ENCODE assay signal across 18 cellular contexts in the genomic region with DNA sequence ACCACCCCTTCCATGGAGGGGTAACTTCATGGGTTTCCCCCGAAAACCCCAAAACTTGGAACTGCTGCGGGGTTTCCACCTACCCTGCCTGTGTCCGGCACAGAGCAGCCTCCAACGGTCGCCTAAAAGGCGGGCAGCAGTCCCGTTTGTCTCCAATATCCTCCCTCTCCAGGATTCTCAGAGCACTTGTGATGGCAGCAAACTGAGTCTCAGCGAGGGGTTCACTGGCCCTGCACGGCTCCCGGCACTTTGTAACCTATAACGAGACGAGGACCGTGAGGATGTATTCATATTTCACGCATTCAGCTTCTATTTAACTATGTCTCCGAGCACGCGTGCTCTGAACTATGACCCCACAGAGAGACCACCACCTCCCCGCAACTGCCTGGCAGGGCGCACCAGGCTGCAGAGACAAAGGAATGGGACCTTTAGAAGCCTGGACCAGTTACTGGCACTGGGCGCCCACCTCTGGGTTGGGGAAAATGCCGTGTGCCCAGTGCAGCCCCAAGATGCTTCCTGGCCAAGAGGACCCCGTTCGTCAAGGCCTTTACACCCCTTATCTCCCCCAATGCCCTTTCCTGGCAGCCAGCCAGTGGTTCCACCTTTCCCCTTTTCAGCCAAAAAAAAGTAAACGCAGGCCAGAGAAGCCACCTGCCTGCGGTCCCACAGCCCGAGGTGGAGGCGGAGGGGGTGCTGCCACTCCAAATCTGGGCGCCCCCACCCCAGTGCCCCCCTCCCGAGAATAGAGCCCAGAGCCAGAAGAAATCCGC.
DNase-seq lines count a peak whose midpoint lies in the region; ATAC-seq and TF ChIP-seq lines count a peak whose summit lies in the region.
"Had no signal": no experiment of that assay in that cellular context is flagged by ENCODE, and none has a peak within 500 bp of the region (broad histone marks: within the 10 kb centered on the region; RNA-seq: fewer than 3 reads in every experiment).

No MANE protein-coding gene starts in this region.

- no peak overlapping the region for H3K4me3 Mint-ChIP-seq in activated CD4-positive, alpha-beta memory T cell treated with anti-CD3 and anti-CD28 coated beads, Interleukin-2, amount 10 ng/mL, durations not matched to agents 7 days and 5 days
- H3K4me3 Mint-ChIP-seq in activated CD4-positive, alpha-beta memory T cell treated with anti-CD3 and anti-CD28 coated beads for 36 hours = no peak overlapping the region
- H3K4me3 Mint-ChIP-seq in chondrocyte (ENCODE audit: unreplicated experiment) = peak overlapping the region; percentile 6
- H3K4me3 Mint-ChIP-seq in stimulated activated naive B cell treated with anti-CD40 and anti-IgM and Interleukin-4, amounts not matched to agents 10 μg/mL and 1 μg/mL and 100 μg/mL, for 72 hours = no peak overlapping the region
- H3K4me3 Mint-ChIP-seq: activated CD4-positive, alpha-beta T cell treated with anti-CD3 and anti-CD28 coated beads for 36 hours; activated T-helper 1 cell treated with anti-CD3 and anti-CD28 coated beads, Interleukin-12 subunit alpha, Interleukin-12 subunit beta, Interleukin-2, Interleukin-4 antibody, amounts not matched to agents 30 ng/mL and 10 ng/mL and 1 ng/mL, durations not matched to agents 14 hours and 24 hours and 36 hours; CD8-positive, alpha-beta memory T cell; stimulated activated naive CD8-positive, alpha-beta T cell treated with anti-CD3 and anti-CD28 coated beads, Interleukin-15, Interleukin-2, amounts not matched to agents 100 ng/mL and 50 ng/mL, for 24 hours; T-helper 1 cell treated with Interleukin-12 subunit alpha and Interleukin-12 subunit beta and Interleukin-4 antibody, amounts not matched to agents 30 μg/mL and 1 μg/mL, for 36 hours had no signal

- ATAC-seq in stimulated activated naive B cell treated with anti-CD40 and anti-IgM and Interleukin-4, amounts not matched to agents 10 μg/mL and 1 μg/mL and 100 μg/mL, for 72 hours (replicated peaks) = no peak
- ATAC-seq: activated CD4-positive, alpha-beta T cell treated with anti-CD3 and anti-CD28 coated beads for 36 hours; Panc1 had no signal

- no peaks in the 10 kb centered on the region for H3K4me1 Mint-ChIP-seq in activated CD4-positive, alpha-beta memory T cell treated with anti-CD3 and anti-CD28 coated beads, Interleukin-2, amount 10 ng/mL, durations not matched to agents 7 days and 5 days
- H3K4me1 Mint-ChIP-seq in activated CD4-positive, alpha-beta memory T cell treated with anti-CD3 and anti-CD28 coated beads for 36 hours (ENCODE audit: low read depth) = no peaks in the 10 kb centered on the region
- peaks cover 51% of the 10 kb centered on the region for H3K4me1 Mint-ChIP-seq in chondrocyte (ENCODE audit: low read depth)
- H3K4me1 Mint-ChIP-seq in stimulated activated naive B cell treated with anti-CD40 and anti-IgM and Interleukin-4, amounts not matched to agents 10 μg/mL and 1 μg/mL and 100 μg/mL, for 72 hours = peaks cover 36 to 49% of the 10 kb centered on the region in 2 donors
- H3K4me1 Mint-ChIP-seq: activated CD4-positive, alpha-beta T cell treated with anti-CD3 and anti-CD28 coated beads for 36 hours had no signal

- POLR2A ChIA-PET in activated CD4-positive, alpha-beta memory T cell treated with anti-CD3 and anti-CD28 coated beads, Interleukin-2, amount 10 ng/mL, durations not matched to agents 7 days and 5 days (lab: Charles Lee) = no interaction called here
- POLR2A ChIA-PET in activated CD4-positive, alpha-beta memory T cell treated with anti-CD3 and anti-CD28 coated beads for 36 hours (lab: Charles Lee) = no interaction called here

- CTCF ChIA-PET in activated CD4-positive, alpha-beta memory T cell treated with anti-CD3 and anti-CD28 coated beads, Interleukin-2, amount 10 ng/mL, durations not matched to agents 7 days and 5 days (lab: Charles Lee) = no interaction called here
- CTCF ChIA-PET in activated CD4-positive, alpha-beta memory T cell treated with anti-CD3 and anti-CD28 coated beads for 36 hours (lab: Charles Lee) = no interaction called here

- TF ChIP-seq CTCF in chondrocyte (IDR thresholded peaks at IDR 0.05) = no peak

- H3K9me3 Mint-ChIP-seq in activated CD4-positive, alpha-beta memory T cell treated with anti-CD3 and anti-CD28 coated beads, Interleukin-2, amount 10 ng/mL, durations not matched to agents 7 days and 5 days = no peaks in the 10 kb centered on the region
- H3K9me3 Mint-ChIP-seq in activated CD4-positive, alpha-beta memory T cell treated with anti-CD3 and anti-CD28 coated beads for 36 hours = no peaks in the 10 kb centered on the region
- peaks cover 17% of the 10 kb centered on the region for H3K9me3 Mint-ChIP-seq in chondrocyte (ENCODE audit: low read depth)
- peaks cover 0 to 5% of the 10 kb centered on the region in 2 donors for H3K9me3 Mint-ChIP-seq in stimulated activated naive B cell treated with anti-CD40 and anti-IgM and Interleukin-4, amounts not matched to agents 10 μg/mL and 1 μg/mL and 100 μg/mL, for 72 hours
- H3K9me3 Mint-ChIP-seq: activated T-helper 1 cell treated with anti-CD3 and anti-CD28 coated beads, Interleukin-12 subunit alpha, Interleukin-12 subunit beta, Interleukin-2, Interleukin-4 antibody, amounts not matched to agents 30 ng/mL and 10 ng/mL and 1 ng/mL, durations not matched to agents 14 hours and 24 hours and 36 hours; stimulated activated naive CD8-positive, alpha-beta T cell treated with anti-CD3 and anti-CD28 coated beads, Interleukin-15, Interleukin-2, amounts not matched to agents 100 ng/mL and 50 ng/mL, for 24 hours; T-helper 1 cell treated with Interleukin-12 subunit alpha and Interleukin-12 subunit beta and Interleukin-4 antibody, amounts not matched to agents 30 μg/mL and 1 μg/mL, for 36 hours had no signal

- intact Hi-C loops in activated CD4-positive, alpha-beta memory T cell treated with anti-CD3 and anti-CD28 coated beads for 36 hours (cut with micrococcal nuclease) = no loop called here

- H3K27ac Mint-ChIP-seq in activated CD4-positive, alpha-beta memory T cell treated with anti-CD3 and anti-CD28 coated beads, Interleukin-2, amount 10 ng/mL, durations not matched to agents 7 days and 5 days = no peak overlapping the region
- H3K27ac Mint-ChIP-seq in activated CD4-positive, alpha-beta memory T cell treated with anti-CD3 and anti-CD28 coated beads for 36 hours = no peak overlapping the region
- no peak overlapping the region for H3K27ac Mint-ChIP-seq in chondrocyte (ENCODE audit: unreplicated experiment)
- H3K27ac Mint-ChIP-seq in stimulated activated naive B cell treated with anti-CD40 and anti-IgM and Interleukin-4, amounts not matched to agents 10 μg/mL and 1 μg/mL and 100 μg/mL, for 72 hours = no peak overlapping the region
- H3K27ac Mint-ChIP-seq: activated CD4-positive, alpha-beta T cell treated with anti-CD3 and anti-CD28 coated beads for 36 hours; activated T-helper 1 cell treated with anti-CD3 and anti-CD28 coated beads, Interleukin-12 subunit alpha, Interleukin-12 subunit beta, Interleukin-2, Interleukin-4 antibody, amounts not matched to agents 30 ng/mL and 10 ng/mL and 1 ng/mL, durations not matched to agents 14 hours and 24 hours and 36 hours; CD8-positive, alpha-beta memory T cell; stimulated activated naive CD8-positive, alpha-beta T cell treated with anti-CD3 and anti-CD28 coated beads, Interleukin-15, Interleukin-2, amounts not matched to agents 100 ng/mL and 50 ng/mL, for 24 hours; T-helper 1 cell treated with Interleukin-12 subunit alpha and Interleukin-12 subunit beta and Interleukin-4 antibody, amounts not matched to agents 30 μg/mL and 1 μg/mL, for 36 hours had no signal

- peaks cover 41% of the 10 kb centered on the region for H3K27me3 Mint-ChIP-seq in activated CD4-positive, alpha-beta memory T cell treated with anti-CD3 and anti-CD28 coated beads, Interleukin-2, amount 10 ng/mL, durations not matched to agents 7 days and 5 days
- H3K27me3 Mint-ChIP-seq in activated CD4-positive, alpha-beta memory T cell treated with anti-CD3 and anti-CD28 coated beads for 36 hours = peaks cover 30% of the 10 kb centered on the region
- no peaks in the 10 kb centered on the region for H3K27me3 Mint-ChIP-seq in chondrocyte (ENCODE audit: low read depth)
- H3K27me3 Mint-ChIP-seq in stimulated activated naive B cell treated with anti-CD40 and anti-IgM and Interleukin-4, amounts not matched to agents 10 μg/mL and 1 μg/mL and 100 μg/mL, for 72 hours = peaks cover 61 to 68% of the 10 kb centered on the region in 2 donors

- DNase-seq in activated CD4-positive, alpha-beta memory T cell treated with anti-CD3 and anti-CD28 coated beads, Interleukin-2, amount 10 ng/mL, durations not matched to agents 7 days and 5 days = peak; percentile 11
- DNase-seq in activated CD4-positive, alpha-beta memory T cell treated with anti-CD3 and anti-CD28 coated beads for 36 hours = no peak
- DNase-seq in chondrocyte (ENCODE audit: low spot score) (peak; percentile 72), mesenteric fat pad (ENCODE audit: low spot score) (peak; percentile 76), CD1c-positive myeloid dendritic cell (ENCODE audit: extremely low spot score) (no peak), GM03348 (ENCODE audit: low spot score) (no peak)
- DNase-seq in stimulated activated CD8-positive, alpha-beta memory T cell treated with anti-CD3 and anti-CD28 coated beads, Interleukin-4, amount 100 ng/mL, for 48 hours = peak; percentile 17
- no peak for DNase-seq in stimulated activated naive B cell treated with anti-CD40 and anti-IgM and Interleukin-4, amounts not matched to agents 10 μg/mL and 1 μg/mL and 100 μg/mL, for 72 hours
- DNase-seq: CD8-positive, alpha-beta memory T cell; effector CD4-positive, alpha-beta T cell; foreskin melanocyte; GF-D8; NCI-H1436 treated with DMSO at 0.1 percent for 48 hours had no signal

- no peaks in the 10 kb centered on the region for H3K36me3 Mint-ChIP-seq in activated CD4-positive, alpha-beta memory T cell treated with anti-CD3 and anti-CD28 coated beads, Interleukin-2, amount 10 ng/mL, durations not matched to agents 7 days and 5 days (ENCODE audit: low read depth)
- no peaks in the 10 kb centered on the region for H3K36me3 Mint-ChIP-seq in activated CD4-positive, alpha-beta memory T cell treated with anti-CD3 and anti-CD28 coated beads for 36 hours
- H3K36me3 Mint-ChIP-seq in chondrocyte (ENCODE audit: low read depth) = no peaks in the 10 kb centered on the region
- H3K36me3 Mint-ChIP-seq in stimulated activated naive B cell treated with anti-CD40 and anti-IgM and Interleukin-4, amounts not matched to agents 10 μg/mL and 1 μg/mL and 100 μg/mL, for 72 hours = peaks cover 0 to 1% of the 10 kb centered on the region in 2 donors
- H3K36me3 Mint-ChIP-seq: CD8-positive, alpha-beta memory T cell had no signal

Comparison
In these comparisons a context has a peak if more than half of its experiments do, and no peak if none do; other contexts are left out.
1. DNase-seq: peak in activated CD4-positive, alpha-beta memory T cell treated with anti-CD3 and anti-CD28 coated beads, Interleukin-2, amount 10 ng/mL, durations not matched to agents 7 days and 5 days (single experiment), chondrocyte (single experiment), mesenteric fat pad (single experiment) and stimulated activated CD8-positive, alpha-beta memory T cell treated with anti-CD3 and anti-CD28 coated beads, Interleukin-4, amount 100 ng/mL, for 48 hours (single experiment); none in activated CD4-positive, alpha-beta memory T cell treated with anti-CD3 and anti-CD28 coated beads for 36 hours (single experiment), stimulated activated naive B cell treated with anti-CD40 and anti-IgM and Interleukin-4, amounts not matched to agents 10 μg/mL and 1 μg/mL and 100 μg/mL, for 72 hours (single experiment), CD1c-positive myeloid dendritic cell (single experiment) and GM03348 (single experiment).